8 cellular contexts compared by ENCODE assay signal in genomic region chr4:76377922-76378321, GRCh38. TPM values are rescaled to one million over a fixed set of nuclear protein-coding genes. Genes with fewer than 3 reads are reported as not detected.
DNase-seq lines count a peak whose midpoint lies in the region; ATAC-seq, FAIRE-seq and TF ChIP-seq lines count a peak whose summit lies in the region.

No MANE protein-coding gene starts in this region.

- FAIRE-seq in astrocyte (lab: Jason Lieb, UNC) = no peak

- H3K4me3 Mint-ChIP-seq in MCF 10A (ENCODE audit: unreplicated experiment) (no peak overlapping the region), astrocyte (ENCODE audit: unreplicated experiment) (no peak overlapping the region)

- H3K4me1 ChIP-seq in breast epithelium (no peaks in the 10 kb centered on the region), PC-3 (ENCODE audit: insufficient read depth, low read length) (peaks cover 20% of the 10 kb centered on the region), astrocyte (ENCODE audit: insufficient read depth, low read length) (no peaks in the 10 kb centered on the region), mucosa of descending colon (ENCODE audit: low read depth) (no peaks in the 10 kb centered on the region)

- H3K4me1 Mint-ChIP-seq in MCF 10A (ENCODE audit: insufficient read depth, unreplicated experiment) = peaks cover 16% of the 10 kb centered on the region
- H3K4me1 Mint-ChIP-seq in astrocyte (ENCODE audit: low read depth, unreplicated experiment) = peaks cover 3% of the 10 kb centered on the region

- no peak for ATAC-seq in PC-3
- peak; percentile 80 for ATAC-seq in mucosa of descending colon
- no peak for ATAC-seq in HG02852 (IDR thresholded peaks at IDR 0.05; ENCODE audit: unreplicated experiment)
- no peak for ATAC-seq in HG02938 (IDR thresholded peaks at IDR 0.05; ENCODE audit: unreplicated experiment)
- ATAC-seq in HG02840 (IDR thresholded peaks at IDR 0.05; ENCODE audit: low FRiP score, unreplicated experiment) = no peak

- TF ChIP-seq CTCF in MCF 10A (IDR thresholded peaks at IDR 0.05; ENCODE audit: unreplicated experiment) (peak; percentile 48), breast epithelium (IDR thresholded peaks at IDR 0.05) (no peak), PC-3 (conservative IDR thresholded peaks at IDR 0.05; ENCODE audit: low read depth, low read length) (peak; percentile 65), astrocyte (IDR thresholded peaks at IDR 0.05; ENCODE audit: insufficient read depth, low read depth, low read length) (peak; percentile 71), mucosa of descending colon (IDR thresholded peaks at IDR 0.05) (peak; percentile 43)

- no peak overlapping the region for H3K9ac ChIP-seq in PC-3 (ENCODE audit: low read length)
- no peak overlapping the region for H3K9ac ChIP-seq in astrocyte (ENCODE audit: low read length)

- peaks cover 9% of the 10 kb centered on the region for H3K9me3 Mint-ChIP-seq in MCF 10A (ENCODE audit: unreplicated experiment)
- peaks cover 3% of the 10 kb centered on the region for H3K9me3 Mint-ChIP-seq in astrocyte (ENCODE audit: unreplicated experiment)

- intact Hi-C loops in MCF 10A (cut with micrococcal nuclease) = loop anchor here (1.0 to 10.0 kb wide), 3 partner anchors 71 to 198 kb away; partner anchors contain the start of gene FAM47E
- intact Hi-C loops in breast epithelium (cut with DNase I; ENCODE audit: low total_unique reads) = no loop called here
- intact Hi-C loops in PC-3 (cut with micrococcal nuclease) = loop anchor here (2.0 to 10.0 kb wide), 2 partner anchors 73 to 197 kb away; partner anchors contain the start of gene STBD1
- intact Hi-C loops in mucosa of descending colon (cut with DNase I, micrococcal nuclease) = loop anchor here in 1 of 2 donors (10.0 kb wide), 2 partner anchors 133 to 193 kb away; no protein-coding TSS in a partner anchor

- H3K27me3 Mint-ChIP-seq in MCF 10A (ENCODE audit: insufficient read depth, unreplicated experiment) (no peaks in the 10 kb centered on the region), astrocyte (ENCODE audit: low read depth, unreplicated experiment) (no peaks in the 10 kb centered on the region)

- no peak for TF ChIP-seq POLR2A in breast epithelium (IDR thresholded peaks at IDR 0.05)

- H3K4me2 ChIP-seq in PC-3 (ENCODE audit: low read length) (no peak overlapping the region), astrocyte (ENCODE audit: low read length) (no peak overlapping the region)

- no peaks in the 10 kb centered on the region for H3F3A ChIP-seq in PC-3 (ENCODE audit: low read length, unreplicated experiment)

- H3K27me3 ChIP-seq in breast epithelium (no peaks in the 10 kb centered on the region), PC-3 (ENCODE audit: low read length) (no peaks in the 10 kb centered on the region), astrocyte (ENCODE audit: insufficient read depth, low read length) (no peaks in the 10 kb centered on the region)

- H3K27ac Mint-ChIP-seq in MCF 10A (ENCODE audit: low read depth, unreplicated experiment) = no peak overlapping the region
- H3K27ac Mint-ChIP-seq in astrocyte (ENCODE audit: unreplicated experiment) = no peak overlapping the region

- no peaks in the 10 kb centered on the region for H4K20me1 ChIP-seq in PC-3 (ENCODE audit: low read length)
- no peaks in the 10 kb centered on the region for H4K20me1 ChIP-seq in astrocyte (ENCODE audit: insufficient read depth, low read length)

- CTCF ChIA-PET in MCF 10A (lab: Yijun Ruan, JAX) (interaction anchor here (0.6 to 3.1 kb wide), 8 partner anchors 9 to 198 kb away, joined by 3 to 13 read pairs (median 5); no protein-coding TSS in a partner anchor), PC-3 (lab: Charles Lee) (interaction anchor here (0.5 to 1.1 kb wide), 4 partner anchors 60 to 1503 kb away, joined by 4 to 6 read pairs (median 4); no protein-coding TSS in a partner anchor)

- H3K79me2 ChIP-seq in PC-3 (ENCODE audit: low read length) (no peaks in the 10 kb centered on the region), astrocyte (ENCODE audit: insufficient read depth, low read length) (no peaks in the 10 kb centered on the region)

- no TSS peak for BruUV-seq in MCF 10A (replicated peaks; lab: Mats Ljungman, UMichigan)
- BruUV-seq in PC-3 (replicated peaks; lab: Mats Ljungman, UMichigan) = no TSS peak

- POLR2A ChIA-PET in MCF 10A (lab: Yijun Ruan, JAX) (interaction anchor here (0.7 to 3.0 kb wide), 3 partner anchors 10 to 383 kb away, joined by 3 to 12 read pairs (median 5); partner anchors contain the start of gene STBD1), PC-3 (lab: Charles Lee; ENCODE audit: unreplicated experiment) (no interaction called here)

- H3K36me3 Mint-ChIP-seq in MCF 10A (ENCODE audit: insufficient read depth, unreplicated experiment) (no peaks in the 10 kb centered on the region), astrocyte (ENCODE audit: low read depth, unreplicated experiment) (no peaks in the 10 kb centered on the region)

- H3K9me3 ChIP-seq in breast epithelium (no peaks in the 10 kb centered on the region), PC-3 (ENCODE audit: low read length) (no peaks in the 10 kb centered on the region), astrocyte (ENCODE audit: insufficient read depth, low read depth, low read length) (no peaks in the 10 kb centered on the region), mucosa of descending colon (no peaks in the 10 kb centered on the region)

- peak; percentile 57 for DNase-seq in MCF 10A (ENCODE audit: unreplicated experiment)
- DNase-seq in breast epithelium (ENCODE audit: low spot score in 2 of 2) = no peak
- peak; percentile 36 for DNase-seq in PC-3
- DNase-seq in astrocyte (ENCODE audit: low read depth) = peak; percentile 58
- peak in 2 of 3 donors; percentile 54 to 67 for DNase-seq in mucosa of descending colon

- H2AFZ ChIP-seq in PC-3 (ENCODE audit: low read length) = no peak overlapping the region
- no peak overlapping the region for H2AFZ ChIP-seq in astrocyte (ENCODE audit: low read depth, low read length)

- no peak overlapping the region for H3K27ac ChIP-seq in breast epithelium
- no peak overlapping the region for H3K27ac ChIP-seq in PC-3 (ENCODE audit: low read length)
- no peak overlapping the region for H3K27ac ChIP-seq in astrocyte (ENCODE audit: low read depth, low read length)

- no peaks in the 10 kb centered on the region for H3K36me3 ChIP-seq in breast epithelium
- H3K36me3 ChIP-seq in PC-3 (ENCODE audit: low read depth, low read length) = no peaks in the 10 kb centered on the region; the same call in 1 of the 2 replicates
- no peaks in the 10 kb centered on the region for H3K36me3 ChIP-seq in astrocyte (ENCODE audit: insufficient read depth, low read length)
- no peaks in the 10 kb centered on the region for H3K36me3 ChIP-seq in mucosa of descending colon (ENCODE audit: low read depth)

- H3K9me2 ChIP-seq in PC-3 (replicated peaks; ENCODE audit: low read length) = no peaks in the 10 kb centered on the region

- no peak overlapping the region for H3K4me3 ChIP-seq in breast epithelium
- no peak overlapping the region for H3K4me3 ChIP-seq in PC-3 (ENCODE audit: low read length)
- no peak overlapping the region for H3K4me3 ChIP-seq in astrocyte (ENCODE audit: insufficient read depth, low read depth, low read length)
- H3K4me3 ChIP-seq in mucosa of descending colon = no peak overlapping the region

RNA-seq across cellular contexts. Expression of gene CCDC158, which starts 43.0 kb away (rescaled TPM):
- total RNA-seq in MCF 10A (2022) = not detected in 2 replicates
- total RNA-seq in breast epithelium = 1 to 10 TPM; 1.3 to 5.4 (median 4.3) TPM
- not detected in 2 replicates for total RNA-seq in PC-3 (2014; rRNA removed)
- total RNA-seq in astrocyte = not detected in 2 replicates
- total RNA-seq in mucosa of descending colon = under 1 TPM in 1 of 3 donors, not detected in 2; 0.82 TPM

RNA-seq across cellular contexts. Expression of gene SHROOM3, which starts 57.1 kb away (rescaled TPM):
- total RNA-seq in MCF 10A (2022) = 15.7 and 20.7 TPM in 2 replicates
- 100 to 1,000 TPM in 2 of 3 donors, under 1 TPM in 1; 0.32 to 145 (median 100) TPM for total RNA-seq in breast epithelium
- 27.8 and 28.7 TPM in 2 replicates for total RNA-seq in PC-3 (2014; rRNA removed)
- 50.9 and 64.6 TPM in 2 replicates for total RNA-seq in astrocyte
- 100 to 1,000 TPM; 105 to 263 (median 158) TPM for total RNA-seq in mucosa of descending colon

Comparison
In these comparisons a context has a peak if more than half of its experiments do, and no peak if none do; other contexts are left out.
1. DNase-seq: peak in MCF 10A (single experiment), PC-3 (single experiment), astrocyte (single experiment) and mucosa of descending colon (2 of 3); none in breast epithelium (0 of 2).
2. CTCF ChIP-seq: peak in MCF 10A (single experiment), PC-3 (single experiment), astrocyte (single experiment) and mucosa of descending colon (single experiment); none in breast epithelium (0 of 3).